32 cellular contexts compared by ENCODE assay signal in genomic region chr12:3600951-3601350, GRCh38.
"Had no signal": no experiment of that assay in that cellular context is flagged by ENCODE, and none has a peak within 500 bp of the region (broad histone marks: within the 10 kb centered on the region; RNA-seq: fewer than 3 reads in every experiment).

No MANE protein-coding gene starts in this region.

- ATAC-seq: activated CD8-positive, alpha-beta memory T cell treated with anti-CD3 and anti-CD28 coated beads, Interleukin-2, amount 10 ng/mL, durations not matched to agents 7 days and 5 days; activated T-cell treated with anti-CD3 and anti-CD28 coated beads, Interleukin-2, amount 50 U/mL, for 72 hours; activated T-helper 17 cell treated with anti-CD3 and anti-CD28 coated beads, Interleukin-2, amount 50 U/mL, for 72 hours; PC-3; SK-N-SH treated with all-trans-retinoic acid at 6 μM for 48 hours had no signal

- H3K27ac Mint-ChIP-seq: activated CD4-positive, alpha-beta memory T cell treated with anti-CD3 and anti-CD28 coated beads, Interleukin-2, amount 10 ng/mL, durations not matched to agents 7 days and 5 days; activated CD8-positive, alpha-beta memory T cell treated with anti-CD3 and anti-CD28 coated beads, Interleukin-2, amount 10 ng/mL, durations not matched to agents 7 days and 5 days; activated naive CD8-positive, alpha-beta T cell treated with anti-CD3 and anti-CD28 coated beads for 36 hours; activated T-cell treated with anti-CD3 and anti-CD28 coated beads, Interleukin-2, amount 50 U/mL, for 72 hours; activated T-helper 17 cell treated with anti-CD3 and anti-CD28 coated beads, Interleukin-2, amount 50 U/mL, for 72 hours had no signal

- H3K27me3 ChIP-seq: brain microvascular endothelial cell, Peyer's patch had no signal

- H3K9me3 ChIP-seq: Peyer's patch, SJSA1 had no signal

- H3K4me2 ChIP-seq: KMS-11 had no signal

- H3K27ac ChIP-seq: brain microvascular endothelial cell, KMS-11, Peyer's patch, SJSA1, WERI-Rb-1 had no signal

- H3K27me3 Mint-ChIP-seq: activated naive CD8-positive, alpha-beta T cell treated with anti-CD3 and anti-CD28 coated beads for 36 hours; activated T-helper 17 cell treated with anti-CD3 and anti-CD28 coated beads, Interleukin-2, amount 50 U/mL, for 72 hours had no signal

- H3K36me3 Mint-ChIP-seq: activated CD8-positive, alpha-beta memory T cell treated with anti-CD3 and anti-CD28 coated beads, Interleukin-2, amount 10 ng/mL, durations not matched to agents 7 days and 5 days; activated naive CD8-positive, alpha-beta T cell treated with anti-CD3 and anti-CD28 coated beads for 36 hours had no signal

- DNase-seq: activated CD4-positive, alpha-beta memory T cell treated with anti-CD3 and anti-CD28 coated beads, Interleukin-2, amount 10 ng/mL, durations not matched to agents 7 days and 5 days; activated CD4-positive, alpha-beta T cell treated with anti-CD3 and anti-CD28 coated beads for 1 hour; activated CD4-positive, alpha-beta T cell treated with anti-CD3 and anti-CD28 coated beads for 48 hours; activated CD4-positive, CD25-positive, alpha-beta regulatory T cell; activated CD8-positive, alpha-beta memory T cell treated with anti-CD3 and anti-CD28 coated beads for 24 hours; activated CD8-positive, alpha-beta memory T cell treated with anti-CD3 and anti-CD28 coated beads, Interleukin-2, amount 10 ng/mL, durations not matched to agents 7 days and 5 days; activated CD8-positive, alpha-beta memory T cell treated with anti-CD3 and anti-CD28 coated beads, Interleukin-2, amount 50 U/mL, for 48 hours; activated effector memory CD4-positive, alpha-beta T cell treated with anti-CD3 and anti-CD28 coated beads, Interleukin-2, amount 50 U/mL, for 16 hours; activated naive CD4-positive, alpha-beta T cell; activated naive CD4-positive, alpha-beta T cell treated with anti-CD3 and anti-CD28 coated beads, Interleukin-2, amount 50 U/mL, for 16 hours; activated naive CD8-positive, alpha-beta T cell treated with anti-CD3 and anti-CD28 coated beads for 36 hours; activated T-cell treated with anti-CD3 and anti-CD28 coated beads, Interleukin-2, amount 50 U/mL, for 72 hours; amniotic stem cell; brain microvascular endothelial cell; MM.1S; MV-4-11; NCI-H1092; NCI-H1436 treated with DMSO at 0.1 percent for 48 hours; NCI-H1694 treated with DMSO at 0.1 percent for 48 hours; NCI-H2029; NCI-H345; NCI-H524 treated with DMSO at 0.1 percent for 48 hours; PC-3; Peyer's patch; RPMI8226; SHP77 treated with DMSO at 0.1 percent for 48 hours; T1000; WERI-Rb-1 had no signal

- H3K36me3 ChIP-seq: brain microvascular endothelial cell, Peyer's patch, SJSA1, WERI-Rb-1 had no signal

- H3K4me1 ChIP-seq: Peyer's patch, SJSA1 had no signal

- H3K4me3 Mint-ChIP-seq: activated CD4-positive, alpha-beta memory T cell treated with anti-CD3 and anti-CD28 coated beads, Interleukin-2, amount 10 ng/mL, durations not matched to agents 7 days and 5 days; activated CD8-positive, alpha-beta memory T cell treated with anti-CD3 and anti-CD28 coated beads, Interleukin-2, amount 10 ng/mL, durations not matched to agents 7 days and 5 days; activated naive CD8-positive, alpha-beta T cell treated with anti-CD3 and anti-CD28 coated beads for 36 hours; activated T-cell treated with anti-CD3 and anti-CD28 coated beads, Interleukin-2, amount 50 U/mL, for 72 hours; activated T-helper 17 cell treated with anti-CD3 and anti-CD28 coated beads, Interleukin-2, amount 50 U/mL, for 72 hours had no signal

- H3K9me3 Mint-ChIP-seq: activated CD4-positive, alpha-beta memory T cell treated with anti-CD3 and anti-CD28 coated beads, Interleukin-2, amount 10 ng/mL, durations not matched to agents 7 days and 5 days; activated naive CD8-positive, alpha-beta T cell treated with anti-CD3 and anti-CD28 coated beads for 36 hours; activated T-cell treated with anti-CD3 and anti-CD28 coated beads, Interleukin-2, amount 50 U/mL, for 72 hours; activated T-helper 17 cell treated with anti-CD3 and anti-CD28 coated beads, Interleukin-2, amount 50 U/mL, for 72 hours had no signal

- H3K4me3 ChIP-seq: Peyer's patch, SJSA1 had no signal

- H3K9ac ChIP-seq: KMS-11 had no signal

- H3K4me1 Mint-ChIP-seq: activated CD4-positive, alpha-beta memory T cell treated with anti-CD3 and anti-CD28 coated beads, Interleukin-2, amount 10 ng/mL, durations not matched to agents 7 days and 5 days; activated CD8-positive, alpha-beta memory T cell treated with anti-CD3 and anti-CD28 coated beads, Interleukin-2, amount 10 ng/mL, durations not matched to agents 7 days and 5 days; activated naive CD8-positive, alpha-beta T cell treated with anti-CD3 and anti-CD28 coated beads for 36 hours; activated T-helper 17 cell treated with anti-CD3 and anti-CD28 coated beads, Interleukin-2, amount 50 U/mL, for 72 hours had no signal
